ENCODE assay signal across 9 cellular contexts in the genomic region with DNA sequence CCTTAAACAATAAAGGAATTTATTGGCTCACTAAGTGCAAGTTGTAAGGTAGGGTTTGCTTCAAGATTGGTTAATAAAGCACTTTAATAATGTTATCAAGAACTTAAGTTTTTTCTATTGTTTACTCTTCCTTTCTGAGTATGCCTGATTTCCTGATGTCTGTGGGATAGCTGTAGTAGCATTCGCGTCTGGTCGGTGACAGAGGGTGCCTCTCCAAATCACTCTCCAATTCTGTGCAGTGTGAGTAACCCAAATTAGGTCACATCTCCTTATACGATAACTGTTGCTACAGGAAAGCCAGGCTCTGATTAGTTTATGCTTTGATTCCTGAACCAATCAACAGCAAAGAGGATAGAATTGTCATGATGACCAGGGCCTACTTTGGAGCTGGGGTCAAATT.
"Had no signal": no experiment of that assay in that cellular context is flagged by ENCODE, and none has a peak within 500 bp of the region (broad histone marks: within the 10 kb centered on the region; RNA-seq: fewer than 3 reads in every experiment).

No MANE protein-coding gene starts in this region.

- H2AFZ ChIP-seq: GM23248 had no signal

- DNase-seq: GM23248, GOT3, H9, HCEC 1CT, IMR-90, KG1 had no signal

- H3K9ac ChIP-seq: GM23248 had no signal

- H3K4me3 ChIP-seq: GM23248, K562 had no signal

- H3K27ac ChIP-seq: GM23248 had no signal

- FAIRE-seq: H54, HTR-8/SVneo, K562 had no signal

- ATAC-seq: K562 had no signal
